7 cellular contexts compared by ENCODE assay signal in the genomic region with DNA sequence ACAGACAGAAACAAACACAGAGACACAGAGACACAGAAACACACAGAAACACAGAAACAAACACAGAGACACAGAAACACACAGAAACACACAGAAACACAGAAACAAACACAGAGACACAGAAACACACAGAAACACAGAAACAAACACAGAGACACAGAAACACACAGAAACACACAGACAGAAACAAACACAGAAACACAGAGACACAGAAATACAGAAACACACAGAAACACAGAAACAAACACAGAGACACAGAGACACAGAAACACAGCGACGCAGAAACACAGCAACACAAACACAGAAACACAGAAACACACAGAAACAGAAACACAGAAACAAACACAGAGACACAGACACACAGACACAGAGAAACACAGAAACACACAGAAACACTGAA.
DNase-seq lines count a peak whose midpoint lies in the region; ATAC-seq, FAIRE-seq and TF ChIP-seq lines count a peak whose summit lies in the region.
"Not testable (repeated sequence)": the region's sequence is repeated elsewhere in the genome, so short reads cannot be mapped to it uniquely, and the experiment has no call there.

No MANE protein-coding gene starts in this region.

- H3K9ac ChIP-seq in GM23248 = not testable (repeated sequence)
- peak overlapping the region in 1 of 2 experiments; percentile 64; a peak in 1 of 4 replicates for H3K9ac ChIP-seq in K562 (ENCODE audit: insufficient read depth in 1 of 2, low read depth in 2 of 2, low read length in 2 of 2)

- H3K9me2 ChIP-seq in GM23248 (ENCODE audit: insufficient read depth) = not testable (repeated sequence)

- not testable (repeated sequence) for TF ChIP-seq EP300 in K562 (IDR thresholded peaks at IDR 0.05; ENCODE audit: low read length)

- H2AFZ ChIP-seq in GM23248 = peak overlapping the region; percentile 32; the same call in 1 of the 2 replicates
- not testable (repeated sequence) for H2AFZ ChIP-seq in K562 (ENCODE audit: low read depth, low read length)

- not testable (repeated sequence) for H3K4me1 ChIP-seq in GM23248 (ENCODE audit: insufficient read depth)
- H3K4me1 ChIP-seq in K562 (replicated peaks in 1 of 2; ENCODE audit: control insufficient read depth in 2 of 2, insufficient read depth in 2 of 2, low read length in 2 of 2) = peaks cover 0 to 69% of the 10 kb centered on the region in 2 experiments; a peak in 2 of 5 replicates

- not testable (repeated sequence) for H3K27me3 Mint-ChIP-seq in activated CD8-positive, alpha-beta memory T cell treated with anti-CD3 and anti-CD28 coated beads, Interleukin-2, amount 10 ng/mL, durations not matched to agents 7 days and 5 days; effector memory CD8-positive, alpha-beta T cell; memory B cell; stimulated activated memory B cell treated with anti-CD40 and anti-IgM and Interleukin-4, amounts not matched to agents 10 μg/mL and 1 μg/mL and 100 μg/mL, for 72 hours
- H3K27me3 Mint-ChIP-seq in neural crest cell (ENCODE audit: low read depth) = peaks cover 19% of the 10 kb centered on the region

- H3K36me3 ChIP-seq in GM23248 (ENCODE audit: low read depth); K562 (ENCODE audit: control insufficient read depth, insufficient read depth, low read length): not testable (repeated sequence)

- H3K4me1 Mint-ChIP-seq in activated CD8-positive, alpha-beta memory T cell treated with anti-CD3 and anti-CD28 coated beads, Interleukin-2, amount 10 ng/mL, durations not matched to agents 7 days and 5 days; effector memory CD8-positive, alpha-beta T cell (ENCODE audit: low read depth in 2 of 2); memory B cell: not testable (repeated sequence)
- peaks cover 13% of the 10 kb centered on the region for H3K4me1 Mint-ChIP-seq in neural crest cell
- H3K4me1 Mint-ChIP-seq in stimulated activated memory B cell treated with anti-CD40 and anti-IgM and Interleukin-4, amounts not matched to agents 10 μg/mL and 1 μg/mL and 100 μg/mL, for 72 hours = peaks cover 11% of the 10 kb centered on the region

- H3K4me3 Mint-ChIP-seq in activated CD8-positive, alpha-beta memory T cell treated with anti-CD3 and anti-CD28 coated beads, Interleukin-2, amount 10 ng/mL, durations not matched to agents 7 days and 5 days; effector memory CD8-positive, alpha-beta T cell; memory B cell; neural crest cell; stimulated activated memory B cell treated with anti-CD40 and anti-IgM and Interleukin-4, amounts not matched to agents 10 μg/mL and 1 μg/mL and 100 μg/mL, for 72 hours: not testable (repeated sequence)

- not testable (repeated sequence) for H3F3A ChIP-seq in GM23248 (ENCODE audit: insufficient read depth)

- not testable (repeated sequence) for BruUV-seq in K562 (replicated peaks; lab: Mats Ljungman, UMichigan)

- not testable (repeated sequence) for H3K27ac ChIP-seq in GM23248; K562 (ENCODE audit: extremely low read depth, low read depth, low read length)

- in situ Hi-C loops in GM23248 (cut with MboI); K562 (cut with MboI): not testable (repeated sequence)

- ATAC-seq in activated CD8-positive, alpha-beta memory T cell treated with anti-CD3 and anti-CD28 coated beads, Interleukin-2, amount 10 ng/mL, durations not matched to agents 7 days and 5 days; K562; effector memory CD8-positive, alpha-beta T cell (replicated peaks); memory B cell (ENCODE audit: low read depth); stimulated activated memory B cell treated with anti-CD40 and anti-IgM and Interleukin-4, amounts not matched to agents 10 μg/mL and 1 μg/mL and 100 μg/mL, for 72 hours: not testable (repeated sequence)

- POLR2A ChIA-PET in K562 (lab: Yijun Ruan, JAX) = not testable (repeated sequence)

- not testable (repeated sequence) for H3K9me1 ChIP-seq in K562 (ENCODE audit: control insufficient read depth, insufficient read depth, low read length)

- TF ChIP-seq RAD21 in K562 (CRISPR knock-in tag; conservative IDR thresholded peaks at IDR 0.05 in 1 of 2, IDR thresholded peaks at IDR 0.05 in 1 of 2) = not testable (repeated sequence)

- whole genome bisulfite sequencing in GM23248 (ENCODE audit: low coverage in 1 of 2, low lambda C conversion rate in 2 of 2, missing lambda C conversion rate in 2 of 2), 2 experiments = 80 to 88% methylated on average over 2 of the region's 2 CpGs
- WGBS in K562 (ENCODE audit: insufficient coverage, low coverage, missing lambda C conversion rate) = 13% methylated on average over 2 of the region's 2 CpGs

- not testable (repeated sequence) for TF ChIP-seq POLR2A in K562 (conservative IDR thresholded peaks at IDR 0.05)

- not testable (repeated sequence) for H3K36me3 Mint-ChIP-seq in activated CD8-positive, alpha-beta memory T cell treated with anti-CD3 and anti-CD28 coated beads, Interleukin-2, amount 10 ng/mL, durations not matched to agents 7 days and 5 days; memory B cell; neural crest cell (ENCODE audit: low read depth); stimulated activated memory B cell treated with anti-CD40 and anti-IgM and Interleukin-4, amounts not matched to agents 10 μg/mL and 1 μg/mL and 100 μg/mL, for 72 hours
- peaks cover 11% of the 10 kb centered on the region for H3K36me3 Mint-ChIP-seq in effector memory CD8-positive, alpha-beta T cell (ENCODE audit: insufficient read depth)

- not testable (repeated sequence) for H3K27me3 ChIP-seq in GM23248 (replicated peaks; ENCODE audit: insufficient read depth)
- peaks cover 69 to 95% of the 10 kb centered on the region in 2 experiments for H3K27me3 ChIP-seq in K562 (ENCODE audit: control insufficient read depth in 2 of 2, insufficient read depth in 2 of 2, low read length in 2 of 2)

- CTCF ChIA-PET in activated CD8-positive, alpha-beta memory T cell treated with anti-CD3 and anti-CD28 coated beads, Interleukin-2, amount 10 ng/mL, durations not matched to agents 7 days and 5 days (lab: Charles Lee); K562 (lab: Yijun Ruan, JAX; ENCODE audit: low intra/inter-chr PET ratio): not testable (repeated sequence)

- not testable (repeated sequence) for H3K9me3 Mint-ChIP-seq in activated CD8-positive, alpha-beta memory T cell treated with anti-CD3 and anti-CD28 coated beads, Interleukin-2, amount 10 ng/mL, durations not matched to agents 7 days and 5 days (ENCODE audit: low read depth); effector memory CD8-positive, alpha-beta T cell; memory B cell; neural crest cell; stimulated activated memory B cell treated with anti-CD40 and anti-IgM and Interleukin-4, amounts not matched to agents 10 μg/mL and 1 μg/mL and 100 μg/mL, for 72 hours

- not testable (repeated sequence) for H3K79me2 ChIP-seq in GM23248 (ENCODE audit: insufficient read depth); K562 (ENCODE audit: control insufficient read depth, insufficient read depth, low read length)

- H3K9me3 ChIP-seq in GM23248 (ENCODE audit: low read depth); K562 (replicated peaks; ENCODE audit: control insufficient read depth, insufficient read depth, low read depth, low read length): not testable (repeated sequence)

- peak; percentile 91 for FAIRE-seq in K562 (lab: Jason Lieb, UNC)

- H3K4me2 ChIP-seq in GM23248 (ENCODE audit: unreplicated experiment); K562 (ENCODE audit: insufficient read depth, low read length): not testable (repeated sequence)

- H4K20me1 ChIP-seq in GM23248 (ENCODE audit: insufficient read depth) = not testable (repeated sequence)
- H4K20me1 ChIP-seq in K562 (replicated peaks; ENCODE audit: control insufficient read depth, insufficient read depth, low read length) = peaks cover 12% of the 10 kb centered on the region; the same call in 1 of the 2 replicates

- not testable (repeated sequence) for DNase-seq in GM23248; activated CD8-positive, alpha-beta memory T cell treated with anti-CD3 and anti-CD28 coated beads, Interleukin-2, amount 10 ng/mL, durations not matched to agents 7 days and 5 days; K562 (ENCODE audit: extremely low read depth in 1 of 4, low spot score in 3 of 4); effector memory CD8-positive, alpha-beta T cell; memory B cell (ENCODE audit: low spot score in 2 of 2); neural crest cell (ENCODE audit: low read depth, low spot score)

- not testable (repeated sequence) for H3K4me3 ChIP-seq in GM23248, K562

- TF ChIP-seq CTCF in K562 (IDR thresholded peaks at IDR 0.05 in 2 of 3, conservative IDR thresholded peaks at IDR 0.05 in 1 of 3; ENCODE audit: insufficient read depth in 2 of 3, low read depth in 1 of 3, low read length in 3 of 3); neural crest cell (conservative IDR thresholded peaks at IDR 0.05): not testable (repeated sequence)

- peak overlapping the region; percentile 4 for H3K27ac Mint-ChIP-seq in activated CD8-positive, alpha-beta memory T cell treated with anti-CD3 and anti-CD28 coated beads, Interleukin-2, amount 10 ng/mL, durations not matched to agents 7 days and 5 days
- peak overlapping the region; percentile 15 to 20 for H3K27ac Mint-ChIP-seq in effector memory CD8-positive, alpha-beta T cell
- H3K27ac Mint-ChIP-seq in memory B cell (peak overlapping the region; percentile 16), neural crest cell (ENCODE audit: unreplicated experiment) (peak overlapping the region; percentile 89)
- peak overlapping the region; percentile 2 for H3K27ac Mint-ChIP-seq in stimulated activated memory B cell treated with anti-CD40 and anti-IgM and Interleukin-4, amounts not matched to agents 10 μg/mL and 1 μg/mL and 100 μg/mL, for 72 hours

- intact Hi-C loops in K562 (cut with micrococcal nuclease) = not testable (repeated sequence)

Comparison
In these comparisons a context has a peak if more than half of its experiments do, and no peak if none do; other contexts are left out.
1. H3K27ac Mint-ChIP-seq: peak in every context shown above with its lines; median percentile 89 in neural crest cell; 18 in effector memory CD8-positive, alpha-beta T cell; 16 in memory B cell; 4 in activated CD8-positive, alpha-beta memory T cell treated with anti-CD3 and anti-CD28 coated beads, Interleukin-2, amount 10 ng/mL, durations not matched to agents 7 days and 5 days; 2 in stimulated activated memory B cell treated with anti-CD40 and anti-IgM and Interleukin-4, amounts not matched to agents 10 μg/mL and 1 μg/mL and 100 μg/mL, for 72 hours.